Comparison of ENCODE assay signal across 1 cellular context in the genomic region with DNA sequence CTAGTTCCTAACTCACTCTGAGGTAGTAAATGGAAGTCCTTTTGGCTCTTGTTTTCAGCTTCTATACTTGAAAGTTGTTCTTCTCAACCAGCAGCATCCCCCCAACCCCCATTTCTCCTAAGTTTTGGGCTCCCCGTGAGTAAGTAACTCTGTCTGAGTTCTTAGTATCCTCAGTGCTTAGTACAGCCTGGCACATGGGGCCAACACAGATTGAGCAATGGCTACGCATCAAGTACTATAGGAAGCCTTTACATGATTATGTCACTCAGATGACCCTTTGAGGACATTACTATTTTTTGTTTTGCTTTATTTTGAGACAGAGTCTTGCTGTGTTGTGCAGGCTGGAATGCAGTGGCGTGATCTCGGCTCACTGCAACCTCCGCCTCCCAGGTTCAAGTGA.
TF ChIP-seq lines count a peak whose summit lies in the region.

No MANE protein-coding gene starts in this region.

TF ChIP-seq in K562, 482 proteins besides CTCF, POLR2A, EP300 and RAD21:
- no peak for TF ChIP-seq GABPB1 (CRISPR knock-in tag; IDR thresholded peaks at IDR 0.05)
- TF ChIP-seq, protein P1, sequence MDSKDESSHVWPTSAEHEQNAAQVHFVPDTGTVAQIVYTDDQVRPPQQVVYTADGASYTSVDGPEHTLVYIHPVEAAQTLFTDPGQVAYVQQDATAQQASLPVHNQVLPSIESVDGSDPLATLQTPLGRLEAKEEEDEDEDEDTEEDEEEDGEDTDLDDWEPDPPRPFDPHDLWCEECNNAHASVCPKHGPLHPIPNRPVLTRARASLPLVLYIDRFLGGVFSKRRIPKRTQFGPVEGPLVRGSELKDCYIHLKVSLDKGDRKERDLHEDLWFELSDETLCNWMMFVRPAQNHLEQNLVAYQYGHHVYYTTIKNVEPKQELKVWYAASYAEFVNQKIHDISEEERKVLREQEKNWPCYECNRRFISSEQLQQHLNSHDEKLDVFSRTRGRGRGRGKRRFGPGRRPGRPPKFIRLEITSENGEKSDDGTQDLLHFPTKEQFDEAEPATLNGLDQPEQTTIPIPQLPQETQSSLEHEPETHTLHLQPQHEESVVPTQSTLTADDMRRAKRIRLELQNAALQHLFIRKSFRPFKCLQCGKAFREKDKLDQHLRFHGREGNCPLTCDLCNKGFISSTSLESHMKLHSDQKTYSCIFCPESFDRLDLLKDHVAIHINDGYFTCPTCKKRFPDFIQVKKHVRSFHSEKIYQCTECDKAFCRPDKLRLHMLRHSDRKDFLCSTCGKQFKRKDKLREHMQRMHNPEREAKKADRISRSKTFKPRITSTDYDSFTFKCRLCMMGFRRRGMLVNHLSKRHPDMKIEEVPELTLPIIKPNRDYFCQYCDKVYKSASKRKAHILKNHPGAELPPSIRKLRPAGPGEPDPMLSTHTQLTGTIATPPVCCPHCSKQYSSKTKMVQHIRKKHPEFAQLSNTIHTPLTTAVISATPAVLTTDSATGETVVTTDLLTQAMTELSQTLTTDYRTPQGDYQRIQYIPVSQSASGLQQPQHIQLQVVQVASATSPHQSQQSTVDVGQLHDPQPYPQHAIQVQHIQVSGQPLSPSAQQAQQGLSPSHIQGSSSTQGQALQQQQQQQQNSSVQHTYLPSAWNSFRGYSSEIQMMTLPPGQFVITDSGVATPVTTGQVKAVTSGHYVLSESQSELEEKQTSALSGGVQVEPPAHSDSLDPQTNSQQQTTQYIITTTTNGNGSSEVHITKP (IDR thresholded peaks at IDR 0.05; ENCODE audit: partially characterized antibody), result peak; percentile 37
